In the genomic region with DNA sequence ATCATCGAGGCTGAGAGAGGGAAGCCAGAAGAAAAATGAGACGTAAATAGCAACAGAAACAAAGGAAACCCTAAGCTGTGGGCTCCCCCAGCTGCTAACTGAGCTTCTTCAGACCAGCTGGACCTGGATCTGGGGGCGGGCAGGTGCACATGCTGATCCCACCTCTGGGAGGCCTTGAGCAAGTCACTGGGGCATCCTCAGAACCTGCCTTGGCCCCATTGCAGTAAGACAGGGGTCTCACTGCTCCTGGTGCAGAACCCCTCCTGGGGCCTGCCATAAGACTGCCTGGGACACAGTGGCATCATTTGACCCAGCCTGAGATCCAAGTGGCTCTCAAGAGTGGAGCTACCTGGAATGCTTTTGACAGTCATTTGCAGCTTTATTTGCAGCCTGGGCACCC, we compare ENCODE assay signal across 15 cellular contexts.
"Had no signal": no experiment of that assay in that cellular context is flagged by ENCODE, and none has a peak within 500 bp of the region (broad histone marks: within the 10 kb centered on the region; RNA-seq: fewer than 3 reads in every experiment).

No MANE protein-coding gene starts in this region.

- FAIRE-seq: islet of Langerhans had no signal

- H3K9me3 Mint-ChIP-seq: activated T-helper 2 cell treated with anti-CD3 and anti-CD28 coated beads, Interferon-gamma antibody, Interleukin-2, Interleukin-4, amounts not matched to agents 10 μg/mL and 5 μg/mL and 100 μg/mL, durations not matched to agents 14 hours and 24 hours and 36 hours; memory B cell; natural killer cell; stimulated activated naive CD8-positive, alpha-beta T cell treated with anti-CD3 and anti-CD28 coated beads, Interleukin-15, amount 100 ng/mL, for 72 hours; type B pancreatic cell had no signal

- H3K27ac Mint-ChIP-seq: activated T-helper 2 cell treated with anti-CD3 and anti-CD28 coated beads, Interferon-gamma antibody, Interleukin-2, Interleukin-4, amounts not matched to agents 10 μg/mL and 5 μg/mL and 100 μg/mL, durations not matched to agents 14 hours and 24 hours and 36 hours; memory B cell; progenitor cell of endocrine pancreas; stimulated activated naive CD8-positive, alpha-beta T cell treated with anti-CD3 and anti-CD28 coated beads, Interleukin-15, amount 100 ng/mL, for 72 hours; type B pancreatic cell had no signal

- DNase-seq: activated CD4-positive, alpha-beta T cell treated with anti-CD3 and anti-CD28 coated beads, Interleukin-2, amount 50 U/mL, for 1 hour; activated CD4-positive, CD25-positive, alpha-beta regulatory T cell; activated T-cell treated with anti-CD3 and anti-CD28 coated beads, Interleukin-2, amount 50 U/mL, for 1 hour; natural killer cell; nucleus accumbens; stimulated activated naive CD8-positive, alpha-beta T cell treated with anti-CD3 and anti-CD28 coated beads, Interleukin-15, amount 100 ng/mL, for 72 hours; SW 1271 had no signal

- ATAC-seq: esophagus mucosa; left lobe of liver; natural killer cell; right cardiac atrium; stimulated activated naive CD8-positive, alpha-beta T cell treated with anti-CD3 and anti-CD28 coated beads, Interleukin-15, amount 100 ng/mL, for 72 hours had no signal

- H3K4me1 Mint-ChIP-seq: memory B cell; stimulated activated naive CD8-positive, alpha-beta T cell treated with anti-CD3 and anti-CD28 coated beads, Interleukin-15, amount 100 ng/mL, for 72 hours had no signal

- H3K4me3 Mint-ChIP-seq: memory B cell; natural killer cell; stimulated activated naive CD8-positive, alpha-beta T cell treated with anti-CD3 and anti-CD28 coated beads, Interleukin-15, amount 100 ng/mL, for 72 hours; type B pancreatic cell had no signal

- H3K27me3 Mint-ChIP-seq: memory B cell; progenitor cell of endocrine pancreas; stimulated activated naive CD8-positive, alpha-beta T cell treated with anti-CD3 and anti-CD28 coated beads, Interleukin-15, amount 100 ng/mL, for 72 hours; type B pancreatic cell had no signal

- H3K36me3 Mint-ChIP-seq: natural killer cell had no signal
